25 cellular contexts compared by ENCODE assay signal in genomic region chr12:65051196-65051595, GRCh38.
"Had no signal": no experiment of that assay in that cellular context is flagged by ENCODE, and none has a peak within 500 bp of the region (broad histone marks: within the 10 kb centered on the region; RNA-seq: fewer than 3 reads in every experiment).

No MANE protein-coding gene starts in this region.

- DNase-seq: activated CD4-positive, alpha-beta T cell treated with anti-CD3 and anti-CD28 coated beads for 1 hour; activated CD4-positive, alpha-beta T cell treated with anti-CD3 and anti-CD28 coated beads, Interleukin-2, amount 50 U/mL, for 1 hour; activated CD8-positive, alpha-beta T cell treated with anti-CD3 and anti-CD28 coated beads for 36 hours; activated naive CD8-positive, alpha-beta T cell treated with anti-CD3 and anti-CD28 coated beads, Interleukin-2, amount 50 U/mL, for 24 hours; activated T-cell treated with anti-CD3 and anti-CD28 coated beads, Interleukin-2, amount 50 U/mL, for 48 hours; amygdala; caudate nucleus; cortex of kidney; glutamatergic neuron; islet precursor cell; mammary epithelial cell; naive B cell; nucleus accumbens; pancreas; retina; sigmoid colon; stimulated activated CD4-positive, alpha-beta T cell treated with anti-CD3 and anti-CD28 coated beads, Interleukin-1b, Interleukin-23, amount 100 ng/mL, for 48 hours; stimulated activated naive CD4-positive, alpha-beta T cell; T-helper 2 cell; testis; transverse colon had no signal

- ATAC-seq: activated CD8-positive, alpha-beta T cell treated with anti-CD3 and anti-CD28 coated beads for 36 hours; activated naive CD8-positive, alpha-beta T cell treated with anti-CD3 and anti-CD28 coated beads, Interleukin-2, amount 50 U/mL, for 24 hours; esophagus mucosa; pancreas; WTC11 had no signal

- H3K4me3 ChIP-seq: pancreas, prostate gland, sigmoid colon, smooth muscle cell, testis, transverse colon had no signal
